1 cellular context compared by ENCODE assay signal in the genomic region with DNA sequence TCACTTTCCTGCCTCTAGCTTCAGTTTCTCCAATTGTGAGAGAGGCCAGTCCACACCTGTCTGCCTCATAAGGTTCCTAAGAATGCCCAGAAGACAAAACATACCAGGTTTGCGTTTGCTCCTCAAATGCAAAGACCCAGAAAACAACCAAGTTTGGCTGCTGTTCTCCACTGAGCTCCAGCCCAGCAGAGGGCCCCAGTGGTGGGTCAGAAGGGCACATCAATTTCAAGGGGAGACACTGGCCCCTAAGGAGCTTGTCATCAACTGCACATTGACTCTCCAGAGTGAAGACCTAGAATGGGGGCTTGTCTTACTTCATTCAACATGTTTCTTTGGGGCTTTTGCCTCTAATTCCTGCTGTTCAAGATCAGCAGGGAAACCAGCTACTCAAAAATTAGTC.
TF ChIP-seq lines count a peak whose summit lies in the region.

No MANE protein-coding gene starts in this region.

TF ChIP-seq in GM23338, 12 proteins besides CTCF, POLR2A, EP300 and RAD21 (continued from another document):
- TF ChIP-seq, protein P1, sequence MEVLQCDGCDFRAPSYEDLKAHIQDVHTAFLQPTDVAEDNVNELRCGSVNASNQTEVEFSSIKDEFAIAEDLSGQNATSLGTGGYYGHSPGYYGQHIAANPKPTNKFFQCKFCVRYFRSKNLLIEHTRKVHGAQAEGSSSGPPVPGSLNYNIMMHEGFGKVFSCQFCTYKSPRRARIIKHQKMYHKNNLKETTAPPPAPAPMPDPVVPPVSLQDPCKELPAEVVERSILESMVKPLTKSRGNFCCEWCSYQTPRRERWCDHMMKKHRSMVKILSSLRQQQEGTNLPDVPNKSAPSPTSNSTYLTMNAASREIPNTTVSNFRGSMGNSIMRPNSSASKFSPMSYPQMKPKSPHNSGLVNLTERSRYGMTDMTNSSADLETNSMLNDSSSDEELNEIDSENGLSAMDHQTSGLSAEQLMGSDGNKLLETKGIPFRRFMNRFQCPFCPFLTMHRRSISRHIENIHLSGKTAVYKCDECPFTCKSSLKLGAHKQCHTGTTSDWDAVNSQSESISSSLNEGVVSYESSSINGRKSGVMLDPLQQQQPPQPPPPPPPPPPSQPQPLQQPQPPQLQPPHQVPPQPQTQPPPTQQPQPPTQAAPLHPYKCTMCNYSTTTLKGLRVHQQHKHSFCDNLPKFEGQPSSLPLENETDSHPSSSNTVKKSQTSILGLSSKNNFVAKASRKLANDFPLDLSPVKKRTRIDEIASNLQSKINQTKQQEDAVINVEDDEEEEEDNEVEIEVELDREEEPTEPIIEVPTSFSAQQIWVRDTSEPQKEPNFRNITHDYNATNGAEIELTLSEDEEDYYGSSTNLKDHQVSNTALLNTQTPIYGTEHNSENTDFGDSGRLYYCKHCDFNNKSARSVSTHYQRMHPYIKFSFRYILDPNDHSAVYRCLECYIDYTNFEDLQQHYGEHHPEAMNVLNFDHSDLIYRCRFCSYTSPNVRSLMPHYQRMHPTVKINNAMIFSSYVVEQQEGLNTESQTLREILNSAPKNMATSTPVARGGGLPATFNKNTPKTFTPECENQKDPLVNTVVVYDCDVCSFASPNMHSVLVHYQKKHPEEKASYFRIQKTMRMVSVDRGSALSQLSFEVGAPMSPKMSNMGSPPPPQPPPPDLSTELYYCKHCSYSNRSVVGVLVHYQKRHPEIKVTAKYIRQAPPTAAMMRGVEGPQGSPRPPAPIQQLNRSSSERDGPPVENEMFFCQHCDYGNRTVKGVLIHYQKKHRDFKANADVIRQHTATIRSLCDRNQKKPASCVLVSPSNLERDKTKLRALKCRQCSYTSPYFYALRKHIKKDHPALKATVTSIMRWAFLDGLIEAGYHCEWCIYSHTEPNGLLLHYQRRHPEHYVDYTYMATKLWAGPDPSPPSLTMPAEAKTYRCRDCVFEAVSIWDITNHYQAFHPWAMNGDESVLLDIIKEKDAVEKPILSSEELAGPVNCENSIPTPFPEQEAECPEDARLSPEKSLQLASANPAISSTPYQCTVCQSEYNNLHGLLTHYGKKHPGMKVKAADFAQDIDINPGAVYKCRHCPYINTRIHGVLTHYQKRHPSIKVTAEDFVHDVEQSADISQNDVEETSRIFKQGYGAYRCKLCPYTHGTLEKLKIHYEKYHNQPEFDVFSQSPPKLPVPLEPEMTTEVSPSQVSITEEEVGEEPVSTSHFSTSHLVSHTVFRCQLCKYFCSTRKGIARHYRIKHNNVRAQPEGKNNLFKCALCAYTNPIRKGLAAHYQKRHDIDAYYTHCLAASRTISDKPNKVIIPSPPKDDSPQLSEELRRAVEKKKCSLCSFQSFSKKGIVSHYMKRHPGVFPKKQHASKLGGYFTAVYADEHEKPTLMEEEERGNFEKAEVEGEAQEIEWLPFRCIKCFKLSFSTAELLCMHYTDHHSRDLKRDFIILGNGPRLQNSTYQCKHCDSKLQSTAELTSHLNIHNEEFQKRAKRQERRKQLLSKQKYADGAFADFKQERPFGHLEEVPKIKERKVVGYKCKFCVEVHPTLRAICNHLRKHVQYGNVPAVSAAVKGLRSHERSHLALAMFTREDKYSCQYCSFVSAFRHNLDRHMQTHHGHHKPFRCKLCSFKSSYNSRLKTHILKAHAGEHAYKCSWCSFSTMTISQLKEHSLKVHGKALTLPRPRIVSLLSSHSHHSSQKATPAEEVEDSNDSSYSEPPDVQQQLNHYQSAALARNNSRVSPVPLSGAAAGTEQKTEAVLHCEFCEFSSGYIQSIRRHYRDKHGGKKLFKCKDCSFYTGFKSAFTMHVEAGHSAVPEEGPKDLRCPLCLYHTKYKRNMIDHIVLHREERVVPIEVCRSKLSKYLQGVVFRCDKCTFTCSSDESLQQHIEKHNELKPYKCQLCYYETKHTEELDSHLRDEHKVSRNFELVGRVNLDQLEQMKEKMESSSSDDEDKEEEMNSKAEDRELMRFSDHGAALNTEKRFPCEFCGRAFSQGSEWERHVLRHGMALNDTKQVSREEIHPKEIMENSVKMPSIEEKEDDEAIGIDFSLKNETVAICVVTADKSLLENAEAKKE (CRISPR knock-in tag; IDR thresholded peaks at IDR 0.05) = no peak
- no peak for TF ChIP-seq NANOG (IDR thresholded peaks at IDR 0.05; ENCODE audit: borderline replicate concordance)
- no peak for TF ChIP-seq ZNF114 (CRISPR knock-in tag; IDR thresholded peaks at IDR 0.05)
